In genomic region chrX:33336783-33337182, GRCh38 we compare ENCODE assay signal across 10 cellular contexts.
DNase-seq lines count a peak whose midpoint lies in the region; ATAC-seq, FAIRE-seq and TF ChIP-seq lines count a peak whose summit lies in the region.
"Had no signal": no experiment of that assay in that cellular context is flagged by ENCODE, and none has a peak within 500 bp of the region (broad histone marks: within the 10 kb centered on the region; RNA-seq: fewer than 3 reads in every experiment).

No MANE protein-coding gene starts in this region.

- no peak overlapping the region for H3K4me2 ChIP-seq in H1 (ENCODE audit: insufficient read depth in 1 of 2, low read depth in 2 of 2, low read length in 2 of 2)

- WGBS in H1 (ENCODE audit: extremely low coverage in 1 of 2, insufficient coverage in 1 of 2, insufficient read length in 1 of 2, insufficient replicate concordance in 2 of 2, low coverage in 1 of 2, low lambda C conversion rate in 2 of 2, missing lambda C conversion rate in 1 of 2), 2 experiments, result 55% methylated on average over 6 of the region's 6 CpGs; no CpG with 5 or more reads in 1 of the 2 experiments
- 17% methylated on average over 6 of the region's 6 CpGs for WGBS in suprapubic skin

- no peak overlapping the region for H4K8ac ChIP-seq in H1 (ENCODE audit: extremely low read depth, insufficient read depth, low read length)

- H3K36me3 Mint-ChIP-seq in activated CD8-positive, alpha-beta T cell treated with anti-CD3 and anti-CD28 coated beads, Interleukin-2, amount 10 ng/mL, durations not matched to agents 7 days and 5 days (ENCODE audit: low read depth), result no peaks in the 10 kb centered on the region
- H3K36me3 Mint-ChIP-seq: naive B cell had no signal

- H3K79me1 ChIP-seq in H1 (ENCODE audit: low read depth, low read length), result no peaks in the 10 kb centered on the region

- H3K36me3 ChIP-seq in H1 (ENCODE audit: control insufficient read depth in 2 of 4, insufficient read depth in 4 of 4, low read length in 3 of 4), result no peaks in the 10 kb centered on the region
- no peaks in the 10 kb centered on the region for H3K36me3 ChIP-seq in suprapubic skin

- H3K9me3 Mint-ChIP-seq in activated CD8-positive, alpha-beta T cell treated with anti-CD3 and anti-CD28 coated beads, Interleukin-2, amount 10 ng/mL, durations not matched to agents 7 days and 5 days (ENCODE audit: insufficient read depth), result no peaks in the 10 kb centered on the region

- no peak overlapping the region for H2BK12ac ChIP-seq in H1 (ENCODE audit: low read depth, low read length)

- peak; percentile 68 for ATAC-seq in GM18861 (IDR thresholded peaks at IDR 0.05; ENCODE audit: unreplicated experiment)
- ATAC-seq in HG03460 (IDR thresholded peaks at IDR 0.05; ENCODE audit: unreplicated experiment), result no peak
- ATAC-seq in activated CD8-positive, alpha-beta T cell treated with anti-CD3 and anti-CD28 coated beads, Interleukin-2, amount 10 ng/mL, durations not matched to agents 7 days and 5 days, result no peak

- no peak for TF ChIP-seq POLR2A in H1 (IDR thresholded peaks at IDR 0.05; ENCODE audit: control extremely low read depth in 1 of 2, low read depth in 2 of 2, low read length in 2 of 2)
- TF ChIP-seq POLR2A in suprapubic skin (IDR thresholded peaks at IDR 0.05), result no peak

- no peak overlapping the region for H3K18ac ChIP-seq in H1 (ENCODE audit: extremely low read depth, low read length)

- H3K4me3 ChIP-seq in H1 (ENCODE audit: extremely low read depth in 1 of 4, insufficient read depth in 2 of 4, low read depth in 3 of 4, low read length in 4 of 4) (no peak overlapping the region), suprapubic skin (no peak overlapping the region)

- H3K23ac ChIP-seq in H1 (ENCODE audit: insufficient read length), result no peak overlapping the region

- no peaks in the 10 kb centered on the region for H3K23me2 ChIP-seq in H1 (ENCODE audit: low read depth, low read length)

- H3K27ac Mint-ChIP-seq in activated CD8-positive, alpha-beta T cell treated with anti-CD3 and anti-CD28 coated beads, Interleukin-2, amount 10 ng/mL, durations not matched to agents 7 days and 5 days, result no peak overlapping the region
- H3K27ac Mint-ChIP-seq: naive B cell had no signal

- no peak overlapping the region for H2BK5ac ChIP-seq in H1 (ENCODE audit: low read depth, low read length)

- DNase-seq in NCI-H2081 (lab: John Stamatoyannopoulos, UW) (peak; percentile 37 to 70), H1 (ENCODE audit: low read depth in 1 of 2, low spot score in 2 of 2) (no peak), pons (ENCODE audit: low spot score) (peak; percentile 67), suprapubic skin (ENCODE audit: low spot score in 2 of 2) (no peak), DMS79 treated with DMSO at 0.1 percent for 48 hours (lab: John Stamatoyannopoulos, UW) (no peak)
- DNase-seq in activated CD8-positive, alpha-beta T cell treated with anti-CD3 and anti-CD28 coated beads, Interleukin-2, amount 10 ng/mL, durations not matched to agents 7 days and 5 days, result no peak
- DNase-seq: activated CD8-positive, alpha-beta memory T cell treated with anti-CD3 and anti-CD28 coated beads, Interleukin-2, amount 50 U/mL, for 4 hours; naive B cell had no signal

- no peak overlapping the region for H2BK120ac ChIP-seq in H1 (replicated peaks; ENCODE audit: low read depth, low read length)

- H3K4me1 ChIP-seq in H1 (replicated peaks in 1 of 4; ENCODE audit: control insufficient read depth in 3 of 4, insufficient read depth in 4 of 4, low read length in 3 of 4) (no peaks in the 10 kb centered on the region), suprapubic skin (no peaks in the 10 kb centered on the region)

- H2BK20ac ChIP-seq in H1 (ENCODE audit: low read length), result no peak overlapping the region

- H3K4ac ChIP-seq in H1 (replicated peaks; ENCODE audit: insufficient read length, low read depth, low read length), result no peak overlapping the region

- H3K9me3 ChIP-seq in H1 (ENCODE audit: insufficient read depth in 2 of 2, low read depth in 1 of 2, low read length in 1 of 2) (no peaks in the 10 kb centered on the region), suprapubic skin (no peaks in the 10 kb centered on the region)

- CTCF ChIA-PET in H1 (lab: Charles Lee; ENCODE audit: partially characterized antibody), result interaction anchor here (1.8 kb wide), 1 partner anchor 15 kb away, joined by 6 read pairs; no protein-coding TSS in a partner anchor
- CTCF ChIA-PET in activated CD8-positive, alpha-beta T cell treated with anti-CD3 and anti-CD28 coated beads, Interleukin-2, amount 10 ng/mL, durations not matched to agents 7 days and 5 days (lab: Charles Lee), result no interaction called here

- H3K27me3 Mint-ChIP-seq in activated CD8-positive, alpha-beta T cell treated with anti-CD3 and anti-CD28 coated beads, Interleukin-2, amount 10 ng/mL, durations not matched to agents 7 days and 5 days (ENCODE audit: low read depth), result no peaks in the 10 kb centered on the region
- H3K27me3 Mint-ChIP-seq: naive B cell had no signal

- H3K27me3 ChIP-seq in H1 (replicated peaks in 1 of 4; ENCODE audit: control insufficient read depth in 3 of 4, extremely low read depth in 1 of 4, insufficient read depth in 3 of 4, low read length in 3 of 4) (no peaks in the 10 kb centered on the region), suprapubic skin (no peaks in the 10 kb centered on the region)

- H3K4me3 Mint-ChIP-seq in activated CD8-positive, alpha-beta T cell treated with anti-CD3 and anti-CD28 coated beads, Interleukin-2, amount 10 ng/mL, durations not matched to agents 7 days and 5 days, result no peak overlapping the region
- H3K4me3 Mint-ChIP-seq: naive B cell had no signal

- H4K20me1 ChIP-seq in H1 (replicated peaks in 1 of 2; ENCODE audit: control insufficient read depth in 1 of 2, insufficient read depth in 2 of 2, low read length in 2 of 2), result no peaks in the 10 kb centered on the region

- POLR2A ChIA-PET in H1 (lab: Charles Lee; ENCODE audit: partially characterized antibody), result no interaction called here
- POLR2A ChIA-PET in activated CD8-positive, alpha-beta T cell treated with anti-CD3 and anti-CD28 coated beads, Interleukin-2, amount 10 ng/mL, durations not matched to agents 7 days and 5 days (lab: Charles Lee), result no interaction called here

- no peak overlapping the region for H3K9ac ChIP-seq in H1 (replicated peaks in 1 of 4; ENCODE audit: extremely low read depth in 1 of 4, low read depth in 3 of 4, low read length in 3 of 4)

- peak overlapping the region; percentile 53; the same call in 1 of the 2 replicates for H2AFZ ChIP-seq in H1 (ENCODE audit: low read length)

- no peak overlapping the region for H3K56ac ChIP-seq in H1 (replicated peaks; ENCODE audit: insufficient read length, low read depth, low read length)

- no peak for FAIRE-seq in H1 (lab: Jason Lieb, UNC)

- no peaks in the 10 kb centered on the region for H3K4me1 Mint-ChIP-seq in activated CD8-positive, alpha-beta T cell treated with anti-CD3 and anti-CD28 coated beads, Interleukin-2, amount 10 ng/mL, durations not matched to agents 7 days and 5 days (ENCODE audit: low read depth)
- H3K4me1 Mint-ChIP-seq: naive B cell had no signal

- H2AK5ac ChIP-seq in H1 (ENCODE audit: low read depth, low read length), result no peak overlapping the region

- no peak overlapping the region for H2BK15ac ChIP-seq in H1 (ENCODE audit: low read length)

- no peak overlapping the region for H4K5ac ChIP-seq in H1 (ENCODE audit: insufficient read length, low read depth, low read length)

- H3K27ac ChIP-seq in H1 (ENCODE audit: low read depth, low read length), result no peak overlapping the region
- H3K27ac ChIP-seq in suprapubic skin, result no peak overlapping the region

- TF ChIP-seq RAD21 in H1 (IDR thresholded peaks at IDR 0.05 in 1 of 2, conservative IDR thresholded peaks at IDR 0.05 in 1 of 2; ENCODE audit: low read depth in 2 of 2, low read length in 2 of 2), result peak; percentile 50 to 55

- no peak for TF ChIP-seq EP300 in H1 (IDR thresholded peaks at IDR 0.05; ENCODE audit: borderline replicate concordance in 1 of 2, low read depth in 2 of 2, low read length in 2 of 2)
- TF ChIP-seq EP300 in suprapubic skin (IDR thresholded peaks at IDR 0.05), result no peak

- TF ChIP-seq CTCF in H1 (IDR thresholded peaks at IDR 0.05; ENCODE audit: control extremely low read depth in 1 of 3, insufficient read depth in 1 of 3, low read depth in 1 of 3, low read length in 3 of 3) (peak in 2 of 3 experiments; percentile 9 to 28; a peak in 2 of 4 replicates), suprapubic skin (IDR thresholded peaks at IDR 0.05) (peak in 1 of 2 donors; percentile 20)

- H4K91ac ChIP-seq in H1 (replicated peaks; ENCODE audit: insufficient read length, low read length), result no peak overlapping the region

- no peak overlapping the region for H3K14ac ChIP-seq in H1 (ENCODE audit: insufficient read length)

- no peaks in the 10 kb centered on the region for H3K79me2 ChIP-seq in H1 (ENCODE audit: control insufficient read depth in 1 of 2, insufficient read depth in 2 of 2, low read length in 2 of 2)

TF ChIP-seq in H1, 55 proteins besides CTCF, POLR2A, EP300 and RAD21:
- TF ChIP-seq SP4 (IDR thresholded peaks at IDR 0.05; ENCODE audit: low read length), result no peak
- TF ChIP-seq TBP (IDR thresholded peaks at IDR 0.05; ENCODE audit: low read depth, low read length), result no peak
- no peak for TF ChIP-seq MAX (IDR thresholded peaks at IDR 0.05)
- no peak for TF ChIP-seq TEAD4 (IDR thresholded peaks at IDR 0.05; ENCODE audit: low read depth, low read length)
- no peak for TF ChIP-seq SRF (IDR thresholded peaks at IDR 0.05; ENCODE audit: low read depth, low read length)
- TF ChIP-seq BCL11A (IDR thresholded peaks at IDR 0.05; ENCODE audit: low read depth in 2 of 2, low read length in 2 of 2), result no peak
- TF ChIP-seq FOSL1 (IDR thresholded peaks at IDR 0.05; ENCODE audit: insufficient read depth, low read depth, low read length), result no peak
- no peak for TF ChIP-seq NRF1 (IDR thresholded peaks at IDR 0.05; ENCODE audit: low read depth, low read length)
- no peak for TF ChIP-seq RNF2 (IDR thresholded peaks at IDR 0.05; ENCODE audit: borderline replicate concordance, low read depth, low read length, missing control alignments, poor library complexity, severe bottlenecking)
- TF ChIP-seq TCF12 (IDR thresholded peaks at IDR 0.05; ENCODE audit: low read depth, low read length), result no peak
- TF ChIP-seq TAF1 (IDR thresholded peaks at IDR 0.05; ENCODE audit: low read depth, low read length), result no peak
- TF ChIP-seq GABPA (IDR thresholded peaks at IDR 0.05; ENCODE audit: borderline replicate concordance, insufficient read depth, low read length), result no peak
- no peak for TF ChIP-seq PHF8 (conservative IDR thresholded peaks at IDR 0.05; ENCODE audit: low read depth, low read length)
- no peak for TF ChIP-seq KDM1A (IDR thresholded peaks at IDR 0.05; ENCODE audit: borderline replicate concordance, low read length)

Comparison
In these comparisons a context has a peak if more than half of its experiments do, and no peak if none do; other contexts are left out.
1. DNase-seq: peak in NCI-H2081 (2 of 2) and pons (single experiment); none in H1 (0 of 2), suprapubic skin (0 of 2), DMS79 treated with DMSO at 0.1 percent for 48 hours (single experiment) and activated CD8-positive, alpha-beta T cell treated with anti-CD3 and anti-CD28 coated beads, Interleukin-2, amount 10 ng/mL, durations not matched to agents 7 days and 5 days (single experiment).